2 cellular contexts compared by ENCODE assay signal in the genomic region with DNA sequence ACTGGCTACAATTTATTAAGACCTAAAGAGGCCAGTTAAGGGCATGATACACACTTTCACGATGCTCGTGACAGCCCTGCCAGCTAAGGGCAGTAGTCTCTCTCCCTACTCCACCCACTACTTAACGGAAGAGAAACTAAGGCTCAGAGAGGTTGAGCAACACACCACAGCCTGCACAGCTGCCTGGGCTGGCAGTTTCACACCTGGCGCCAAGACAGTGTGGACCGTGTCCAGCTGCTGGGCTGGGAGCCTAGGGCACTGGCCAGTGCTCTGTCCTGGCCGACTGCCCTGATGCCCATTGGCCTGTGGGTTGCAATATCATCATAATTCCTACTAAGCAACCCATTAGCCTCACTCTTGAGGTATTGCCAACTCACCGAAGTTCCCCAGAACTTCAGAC.
TF ChIP-seq lines count a peak whose summit lies in the region.

No MANE protein-coding gene starts in this region.

TF ChIP-seq in HepG2, 621 proteins besides CTCF, POLR2A, EP300 and RAD21:
- TF ChIP-seq ZNF317 (CRISPR knock-in tag; IDR thresholded peaks at IDR 0.05) (no peak), ZNF768 (CRISPR knock-in tag; IDR thresholded peaks at IDR 0.05) (peak; percentile 82)
TF ChIP-seq in HepG2: peak in this region for 1.

TF ChIP-seq in GM23338, 12 proteins besides CTCF, POLR2A, EP300 and RAD21:
- no peak for TF ChIP-seq NANOG (IDR thresholded peaks at IDR 0.05; ENCODE audit: borderline replicate concordance)
- no peak for TF ChIP-seq POLR2AphosphoS5 (IDR thresholded peaks at IDR 0.05; ENCODE audit: low read depth)
- TF ChIP-seq JUNB (IDR thresholded peaks at IDR 0.05; ENCODE audit: unreplicated experiment) = no peak
- TF ChIP-seq, protein P1, sequence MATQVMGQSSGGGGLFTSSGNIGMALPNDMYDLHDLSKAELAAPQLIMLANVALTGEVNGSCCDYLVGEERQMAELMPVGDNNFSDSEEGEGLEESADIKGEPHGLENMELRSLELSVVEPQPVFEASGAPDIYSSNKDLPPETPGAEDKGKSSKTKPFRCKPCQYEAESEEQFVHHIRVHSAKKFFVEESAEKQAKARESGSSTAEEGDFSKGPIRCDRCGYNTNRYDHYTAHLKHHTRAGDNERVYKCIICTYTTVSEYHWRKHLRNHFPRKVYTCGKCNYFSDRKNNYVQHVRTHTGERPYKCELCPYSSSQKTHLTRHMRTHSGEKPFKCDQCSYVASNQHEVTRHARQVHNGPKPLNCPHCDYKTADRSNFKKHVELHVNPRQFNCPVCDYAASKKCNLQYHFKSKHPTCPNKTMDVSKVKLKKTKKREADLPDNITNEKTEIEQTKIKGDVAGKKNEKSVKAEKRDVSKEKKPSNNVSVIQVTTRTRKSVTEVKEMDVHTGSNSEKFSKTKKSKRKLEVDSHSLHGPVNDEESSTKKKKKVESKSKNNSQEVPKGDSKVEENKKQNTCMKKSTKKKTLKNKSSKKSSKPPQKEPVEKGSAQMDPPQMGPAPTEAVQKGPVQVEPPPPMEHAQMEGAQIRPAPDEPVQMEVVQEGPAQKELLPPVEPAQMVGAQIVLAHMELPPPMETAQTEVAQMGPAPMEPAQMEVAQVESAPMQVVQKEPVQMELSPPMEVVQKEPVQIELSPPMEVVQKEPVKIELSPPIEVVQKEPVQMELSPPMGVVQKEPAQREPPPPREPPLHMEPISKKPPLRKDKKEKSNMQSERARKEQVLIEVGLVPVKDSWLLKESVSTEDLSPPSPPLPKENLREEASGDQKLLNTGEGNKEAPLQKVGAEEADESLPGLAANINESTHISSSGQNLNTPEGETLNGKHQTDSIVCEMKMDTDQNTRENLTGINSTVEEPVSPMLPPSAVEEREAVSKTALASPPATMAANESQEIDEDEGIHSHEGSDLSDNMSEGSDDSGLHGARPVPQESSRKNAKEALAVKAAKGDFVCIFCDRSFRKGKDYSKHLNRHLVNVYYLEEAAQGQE (IDR thresholded peaks at IDR 0.05; ENCODE audit: unreplicated experiment) = no peak
- no peak for TF ChIP-seq EZH2 (IDR thresholded peaks at IDR 0.05; ENCODE audit: low read depth, unreplicated experiment)
TF ChIP-seq in GM23338: peak in this region for 0.
